In the genomic region with DNA sequence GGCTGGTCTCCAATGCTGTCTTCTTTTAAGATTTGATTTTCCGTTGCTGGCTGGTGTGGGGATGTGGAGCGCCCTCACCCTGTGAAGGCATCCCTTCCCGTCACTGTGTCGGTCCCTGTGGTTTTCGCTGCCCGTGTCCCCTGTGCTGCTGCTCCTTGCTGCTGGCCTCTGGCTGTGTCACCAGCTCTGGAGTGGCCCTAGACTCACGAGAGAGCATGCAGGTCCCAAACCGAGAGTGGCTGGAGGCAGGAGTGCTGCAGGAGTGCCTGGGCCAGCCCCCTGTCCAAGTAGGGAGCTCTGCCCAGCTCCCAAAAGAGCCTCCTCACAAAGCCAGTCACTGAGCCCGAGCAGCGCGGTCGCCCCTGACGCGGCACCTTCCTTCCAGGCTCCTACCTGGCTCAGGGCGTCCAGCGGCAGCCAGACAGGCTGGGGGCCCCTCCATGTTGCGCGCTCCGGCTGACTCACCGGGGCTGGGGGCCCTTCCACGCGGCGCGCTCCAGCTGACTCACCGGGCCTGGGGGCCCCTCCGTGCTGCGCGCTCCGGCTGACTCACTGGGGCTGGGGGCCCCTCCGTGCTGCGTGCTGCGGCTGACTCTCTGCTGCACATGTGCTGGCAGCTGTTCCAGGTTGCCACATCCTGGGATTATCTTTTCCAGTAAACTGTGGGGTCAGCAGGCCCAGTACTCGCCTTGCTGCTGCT, we compare ENCODE assay signal across 11 cellular contexts.
DNase-seq lines count a peak whose midpoint lies in the region; TF ChIP-seq lines count a peak whose summit lies in the region.
"Had no signal": no experiment of that assay in that cellular context is flagged by ENCODE, and none has a peak within 500 bp of the region (broad histone marks: within the 10 kb centered on the region; RNA-seq: fewer than 3 reads in every experiment).

No MANE protein-coding gene starts in this region.

- no peaks in the 10 kb centered on the region for H3K79me2 ChIP-seq in GM23248 (ENCODE audit: insufficient read depth)

- H3K4me3 ChIP-seq in GM23248 (peak overlapping the region; percentile 60), fibroblast of villous mesenchyme (ENCODE audit: low read depth, low read length) (peak overlapping the region; percentile 51)
- H3K4me3 ChIP-seq: dorsolateral prefrontal cortex had no signal

- H3F3A ChIP-seq in GM23248 (ENCODE audit: insufficient read depth): peaks cover 8% of the 10 kb centered on the region; the same call in 1 of the 2 replicates

- H2AFZ ChIP-seq in GM23248: peak overlapping the region; percentile 70

- H3K27ac ChIP-seq in GM23248: peak overlapping the region; percentile 72
- H3K27ac ChIP-seq: dorsolateral prefrontal cortex, KMS-11 had no signal

- peak overlapping the region; percentile 75 for H3K4me2 ChIP-seq in GM23248 (ENCODE audit: unreplicated experiment)
- H3K4me2 ChIP-seq: KMS-11 had no signal

- no peaks in the 10 kb centered on the region for H3K36me3 ChIP-seq in GM23248 (ENCODE audit: low read depth)

- H3K27me3 ChIP-seq in GM23248 (replicated peaks; ENCODE audit: insufficient read depth): no peaks in the 10 kb centered on the region

- DNase-seq in GM23248 (peak; percentile 98), RPMI7951 (ENCODE audit: low read depth) (peak; percentile 98), fibroblast of villous mesenchyme (ENCODE audit: low read depth) (peak; percentile 99), retina (peak; percentile 69), NCI-H1930 (lab: John Stamatoyannopoulos, UW) (no peak), GM19238 (ENCODE audit: insufficient read length, low spot score) (no peak), DMS79 treated with DMSO at 0.1 percent for 48 hours (lab: John Stamatoyannopoulos, UW) (no peak), GM19240 (ENCODE audit: insufficient read length, low spot score) (no peak)
- DNase-seq: stimulated activated CD4-positive, alpha-beta T cell treated with anti-CD3 and anti-CD28 coated beads, Interleukin-12 subunit alpha, Interleukin-12 subunit beta, amount 100 ng/mL, for 4 hours had no signal

- 16% methylated on average over 24 to 29 of the region's 33 CpGs for WGBS in GM23248 (ENCODE audit: low coverage in 1 of 2, low lambda C conversion rate in 2 of 2, missing lambda C conversion rate in 2 of 2), 2 experiments

- peaks cover 29% of the 10 kb centered on the region for H3K4me1 ChIP-seq in GM23248 (ENCODE audit: insufficient read depth)

- H3K9me3 ChIP-seq in GM23248 (ENCODE audit: low read depth): no peaks in the 10 kb centered on the region

- H3K9me2 ChIP-seq in GM23248 (ENCODE audit: insufficient read depth): no peaks in the 10 kb centered on the region

- peak overlapping the region; percentile 81 for H3K9ac ChIP-seq in GM23248
- H3K9ac ChIP-seq: KMS-11 had no signal

- H4K20me1 ChIP-seq in GM23248 (ENCODE audit: insufficient read depth): no peaks in the 10 kb centered on the region

- no peak for TF ChIP-seq CTCF in fibroblast of villous mesenchyme (IDR thresholded peaks at IDR 0.05; ENCODE audit: insufficient read depth, low read depth, low read length)

- in situ Hi-C loops in GM23248 (cut with MboI): no loop called here

Comparison
In these comparisons a context has a peak if more than half of its experiments do, and no peak if none do; other contexts are left out.
1. DNase-seq: peak in GM23248 (single experiment), RPMI7951 (single experiment), fibroblast of villous mesenchyme (single experiment) and retina (single experiment); none in NCI-H1930 (0 of 2), GM19238 (single experiment), DMS79 treated with DMSO at 0.1 percent for 48 hours (single experiment) and GM19240 (single experiment).